8 cellular contexts compared by ENCODE assay signal in the genomic region with DNA sequence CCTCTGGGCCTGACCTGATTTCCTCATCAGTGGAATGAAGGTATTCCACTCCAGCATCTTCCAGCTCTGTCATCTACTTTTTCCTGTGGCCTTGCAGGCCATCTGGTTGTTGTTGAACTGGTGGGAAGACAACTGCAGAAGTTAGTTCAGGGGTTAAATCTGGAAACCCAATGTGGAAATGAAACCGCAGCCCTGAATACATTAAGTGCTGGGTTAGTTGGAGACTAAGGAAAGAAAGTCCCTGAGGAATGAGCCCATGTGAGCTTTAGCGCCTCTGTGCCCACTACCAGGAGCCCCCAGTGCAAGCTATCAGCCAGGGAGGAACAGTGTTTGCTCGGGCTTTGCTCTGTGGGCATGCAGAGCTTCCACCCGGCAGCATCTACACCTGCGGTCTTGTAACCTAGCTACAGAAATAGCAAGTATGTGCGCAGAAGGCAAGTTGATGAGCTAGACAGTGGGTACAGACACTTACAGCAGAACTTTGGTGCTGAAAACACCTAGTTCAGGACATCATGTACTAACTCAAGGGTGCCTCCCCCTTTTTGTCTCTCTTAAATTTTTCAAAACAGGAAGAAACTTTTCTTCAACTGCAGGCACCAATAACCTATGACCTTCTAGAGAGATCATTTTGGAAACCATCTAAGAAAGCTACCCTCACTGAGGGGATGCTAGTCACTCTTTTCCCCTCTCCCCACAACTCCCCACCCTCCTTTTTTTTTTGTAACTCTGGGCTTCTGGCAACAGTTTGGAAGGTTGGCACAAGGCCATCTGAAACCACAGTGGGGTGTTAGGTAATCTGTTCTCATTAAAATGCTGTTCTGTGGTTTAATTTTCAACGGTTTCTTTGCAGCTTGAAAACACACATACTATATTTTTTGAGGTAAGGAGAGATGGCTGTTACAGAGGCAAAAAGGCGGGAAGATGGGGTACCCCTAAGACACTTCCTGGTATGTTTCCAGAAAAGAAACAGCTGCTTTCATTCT. TPM values are rescaled to one million over a fixed set of nuclear protein-coding genes. Genes with fewer than 3 reads are reported as not detected.
DNase-seq lines count a peak whose midpoint lies in the region; ATAC-seq and TF ChIP-seq lines count a peak whose summit lies in the region.

No MANE protein-coding gene starts in this region.

- H3K9me3 Mint-ChIP-seq in memory B cell (no peaks in the 10 kb centered on the region), osteocyte (ENCODE audit: unreplicated experiment) (no peaks in the 10 kb centered on the region)

- H3K4me1 Mint-ChIP-seq in memory B cell (peaks cover 68% of the 10 kb centered on the region), osteocyte (ENCODE audit: unreplicated experiment) (no peaks in the 10 kb centered on the region)

- TF ChIP-seq CTCF in osteocyte (IDR thresholded peaks at IDR 0.05) = no peak

- H3K4me3 Mint-ChIP-seq in memory B cell (peak overlapping the region; percentile 44), osteocyte (ENCODE audit: unreplicated experiment) (no peak overlapping the region)

- H3K36me3 Mint-ChIP-seq in memory B cell = no peaks in the 10 kb centered on the region
- no peaks in the 10 kb centered on the region for H3K36me3 Mint-ChIP-seq in osteocyte (ENCODE audit: unreplicated experiment)

- ATAC-seq in GM18517 (IDR thresholded peaks at IDR 0.05; ENCODE audit: unreplicated experiment) = peak; percentile 43
- peak; percentile 31 for ATAC-seq in HG02759 (IDR thresholded peaks at IDR 0.05; ENCODE audit: unreplicated experiment)
- ATAC-seq in memory B cell (ENCODE audit: low read depth) = peak; percentile 59

- peak overlapping the region; percentile 98 for H3K27ac Mint-ChIP-seq in memory B cell
- no peak overlapping the region for H3K27ac Mint-ChIP-seq in osteocyte (ENCODE audit: unreplicated experiment)

- DNase-seq in NCI-H2107 (lab: John Stamatoyannopoulos, UW) (peak; percentile 75), activated T-cell treated with anti-CD3 and anti-CD28 coated beads for 24 hours (ENCODE audit: low read depth) (peak; percentile 41), memory B cell (ENCODE audit: low spot score in 2 of 2) (peak; percentile 71 to 83), osteocyte (ENCODE audit: extremely low spot score, unreplicated experiment) (no peak), midbrain (lab: John Stamatoyannopoulos, UW) (no peak), HuH-7.5 (ENCODE audit: low spot score) (no peak)

- no peaks in the 10 kb centered on the region for H3K27me3 Mint-ChIP-seq in memory B cell
- no peaks in the 10 kb centered on the region for H3K27me3 Mint-ChIP-seq in osteocyte (ENCODE audit: unreplicated experiment)

RNA-seq across cellular contexts. Expression of gene CXCR4, which starts 18.3 kb away (rescaled TPM):
- not detected in 2 replicates for total RNA-seq in osteocyte

Comparison
In these comparisons a context has a peak if more than half of its experiments do, and no peak if none do; other contexts are left out.
1. DNase-seq: peak in NCI-H2107 (single experiment), activated T-cell treated with anti-CD3 and anti-CD28 coated beads for 24 hours (single experiment) and memory B cell (2 of 2); none in osteocyte (single experiment), midbrain (single experiment) and HuH-7.5 (single experiment).
2. Peak in every context shown above with its lines, with median percentiles within 50 percentile points of each other: ATAC-seq.